In genomic region chr10:17851611-17852010, GRCh38 we compare ENCODE assay signal across 1 cellular context.
TF ChIP-seq lines count a peak whose summit lies in the region.

No MANE protein-coding gene starts in this region.

TF ChIP-seq in GM23338, 12 proteins besides CTCF, POLR2A, EP300 and RAD21 (continued from another document):
- TF ChIP-seq, protein P1, sequence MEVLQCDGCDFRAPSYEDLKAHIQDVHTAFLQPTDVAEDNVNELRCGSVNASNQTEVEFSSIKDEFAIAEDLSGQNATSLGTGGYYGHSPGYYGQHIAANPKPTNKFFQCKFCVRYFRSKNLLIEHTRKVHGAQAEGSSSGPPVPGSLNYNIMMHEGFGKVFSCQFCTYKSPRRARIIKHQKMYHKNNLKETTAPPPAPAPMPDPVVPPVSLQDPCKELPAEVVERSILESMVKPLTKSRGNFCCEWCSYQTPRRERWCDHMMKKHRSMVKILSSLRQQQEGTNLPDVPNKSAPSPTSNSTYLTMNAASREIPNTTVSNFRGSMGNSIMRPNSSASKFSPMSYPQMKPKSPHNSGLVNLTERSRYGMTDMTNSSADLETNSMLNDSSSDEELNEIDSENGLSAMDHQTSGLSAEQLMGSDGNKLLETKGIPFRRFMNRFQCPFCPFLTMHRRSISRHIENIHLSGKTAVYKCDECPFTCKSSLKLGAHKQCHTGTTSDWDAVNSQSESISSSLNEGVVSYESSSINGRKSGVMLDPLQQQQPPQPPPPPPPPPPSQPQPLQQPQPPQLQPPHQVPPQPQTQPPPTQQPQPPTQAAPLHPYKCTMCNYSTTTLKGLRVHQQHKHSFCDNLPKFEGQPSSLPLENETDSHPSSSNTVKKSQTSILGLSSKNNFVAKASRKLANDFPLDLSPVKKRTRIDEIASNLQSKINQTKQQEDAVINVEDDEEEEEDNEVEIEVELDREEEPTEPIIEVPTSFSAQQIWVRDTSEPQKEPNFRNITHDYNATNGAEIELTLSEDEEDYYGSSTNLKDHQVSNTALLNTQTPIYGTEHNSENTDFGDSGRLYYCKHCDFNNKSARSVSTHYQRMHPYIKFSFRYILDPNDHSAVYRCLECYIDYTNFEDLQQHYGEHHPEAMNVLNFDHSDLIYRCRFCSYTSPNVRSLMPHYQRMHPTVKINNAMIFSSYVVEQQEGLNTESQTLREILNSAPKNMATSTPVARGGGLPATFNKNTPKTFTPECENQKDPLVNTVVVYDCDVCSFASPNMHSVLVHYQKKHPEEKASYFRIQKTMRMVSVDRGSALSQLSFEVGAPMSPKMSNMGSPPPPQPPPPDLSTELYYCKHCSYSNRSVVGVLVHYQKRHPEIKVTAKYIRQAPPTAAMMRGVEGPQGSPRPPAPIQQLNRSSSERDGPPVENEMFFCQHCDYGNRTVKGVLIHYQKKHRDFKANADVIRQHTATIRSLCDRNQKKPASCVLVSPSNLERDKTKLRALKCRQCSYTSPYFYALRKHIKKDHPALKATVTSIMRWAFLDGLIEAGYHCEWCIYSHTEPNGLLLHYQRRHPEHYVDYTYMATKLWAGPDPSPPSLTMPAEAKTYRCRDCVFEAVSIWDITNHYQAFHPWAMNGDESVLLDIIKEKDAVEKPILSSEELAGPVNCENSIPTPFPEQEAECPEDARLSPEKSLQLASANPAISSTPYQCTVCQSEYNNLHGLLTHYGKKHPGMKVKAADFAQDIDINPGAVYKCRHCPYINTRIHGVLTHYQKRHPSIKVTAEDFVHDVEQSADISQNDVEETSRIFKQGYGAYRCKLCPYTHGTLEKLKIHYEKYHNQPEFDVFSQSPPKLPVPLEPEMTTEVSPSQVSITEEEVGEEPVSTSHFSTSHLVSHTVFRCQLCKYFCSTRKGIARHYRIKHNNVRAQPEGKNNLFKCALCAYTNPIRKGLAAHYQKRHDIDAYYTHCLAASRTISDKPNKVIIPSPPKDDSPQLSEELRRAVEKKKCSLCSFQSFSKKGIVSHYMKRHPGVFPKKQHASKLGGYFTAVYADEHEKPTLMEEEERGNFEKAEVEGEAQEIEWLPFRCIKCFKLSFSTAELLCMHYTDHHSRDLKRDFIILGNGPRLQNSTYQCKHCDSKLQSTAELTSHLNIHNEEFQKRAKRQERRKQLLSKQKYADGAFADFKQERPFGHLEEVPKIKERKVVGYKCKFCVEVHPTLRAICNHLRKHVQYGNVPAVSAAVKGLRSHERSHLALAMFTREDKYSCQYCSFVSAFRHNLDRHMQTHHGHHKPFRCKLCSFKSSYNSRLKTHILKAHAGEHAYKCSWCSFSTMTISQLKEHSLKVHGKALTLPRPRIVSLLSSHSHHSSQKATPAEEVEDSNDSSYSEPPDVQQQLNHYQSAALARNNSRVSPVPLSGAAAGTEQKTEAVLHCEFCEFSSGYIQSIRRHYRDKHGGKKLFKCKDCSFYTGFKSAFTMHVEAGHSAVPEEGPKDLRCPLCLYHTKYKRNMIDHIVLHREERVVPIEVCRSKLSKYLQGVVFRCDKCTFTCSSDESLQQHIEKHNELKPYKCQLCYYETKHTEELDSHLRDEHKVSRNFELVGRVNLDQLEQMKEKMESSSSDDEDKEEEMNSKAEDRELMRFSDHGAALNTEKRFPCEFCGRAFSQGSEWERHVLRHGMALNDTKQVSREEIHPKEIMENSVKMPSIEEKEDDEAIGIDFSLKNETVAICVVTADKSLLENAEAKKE (CRISPR knock-in tag; IDR thresholded peaks at IDR 0.05), result no peak
- no peak for TF ChIP-seq EZH2 (IDR thresholded peaks at IDR 0.05; ENCODE audit: low read depth, unreplicated experiment)
- no peak for TF ChIP-seq ZNF114 (CRISPR knock-in tag; IDR thresholded peaks at IDR 0.05)
- TF ChIP-seq JUNB (IDR thresholded peaks at IDR 0.05; ENCODE audit: unreplicated experiment), result no peak
- TF ChIP-seq, protein P2, sequence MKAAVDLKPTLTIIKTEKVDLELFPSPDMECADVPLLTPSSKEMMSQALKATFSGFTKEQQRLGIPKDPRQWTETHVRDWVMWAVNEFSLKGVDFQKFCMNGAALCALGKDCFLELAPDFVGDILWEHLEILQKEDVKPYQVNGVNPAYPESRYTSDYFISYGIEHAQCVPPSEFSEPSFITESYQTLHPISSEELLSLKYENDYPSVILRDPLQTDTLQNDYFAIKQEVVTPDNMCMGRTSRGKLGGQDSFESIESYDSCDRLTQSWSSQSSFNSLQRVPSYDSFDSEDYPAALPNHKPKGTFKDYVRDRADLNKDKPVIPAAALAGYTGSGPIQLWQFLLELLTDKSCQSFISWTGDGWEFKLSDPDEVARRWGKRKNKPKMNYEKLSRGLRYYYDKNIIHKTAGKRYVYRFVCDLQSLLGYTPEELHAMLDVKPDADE (IDR thresholded peaks at IDR 0.05), result no peak
- TF ChIP-seq ZNF331 (CRISPR knock-in tag; IDR thresholded peaks at IDR 0.05; ENCODE audit: low read depth), result no peak
- no peak for TF ChIP-seq STAT1 (IDR thresholded peaks at IDR 0.05; ENCODE audit: unreplicated experiment)
- TF ChIP-seq CREB1 (CRISPR knock-in tag; IDR thresholded peaks at IDR 0.05; ENCODE audit: low read depth), result no peak
- no peak for TF ChIP-seq NANOG (IDR thresholded peaks at IDR 0.05; ENCODE audit: borderline replicate concordance)
- no peak for TF ChIP-seq POLR2AphosphoS5 (IDR thresholded peaks at IDR 0.05; ENCODE audit: low read depth)
